In the genomic region with DNA sequence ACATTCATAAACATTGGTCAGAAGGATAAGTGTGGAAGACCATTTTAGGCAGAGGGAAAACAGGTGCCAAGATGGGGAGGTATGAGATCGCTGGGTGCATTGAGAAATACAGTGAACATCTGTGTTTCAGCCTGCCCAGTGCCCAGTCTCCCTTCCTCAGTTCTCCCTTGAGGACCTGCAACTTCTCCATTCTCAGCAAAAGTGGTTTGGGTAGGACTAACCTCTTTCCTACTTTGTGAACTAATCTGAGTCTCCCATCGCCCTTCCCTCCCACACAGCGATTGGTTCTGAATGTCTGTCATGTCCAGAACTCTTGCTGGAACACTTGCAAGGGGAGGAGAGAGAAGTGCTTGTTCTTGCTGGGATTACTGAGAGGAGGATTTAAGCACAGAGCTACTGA, we compare ENCODE assay signal across 19 cellular contexts. TPM values are rescaled to one million over a fixed set of nuclear protein-coding genes. Genes with fewer than 3 reads are reported as not detected.
A peak's percentile ranks its signal among the peaks of the same experiment; 100 is the strongest.
DNase-seq lines count a peak whose midpoint lies in the region; ATAC-seq, FAIRE-seq and TF ChIP-seq lines count a peak whose summit lies in the region.
"Had no signal": no experiment of that assay in that cellular context is flagged by ENCODE, and none has a peak within 500 bp of the region (broad histone marks: within the 10 kb centered on the region; RNA-seq: fewer than 3 reads in every experiment).

No MANE protein-coding gene starts in this region.

- H3K4me1 ChIP-seq in HepG2 (ENCODE audit: insufficient read depth, low read length): peaks cover 31% of the 10 kb centered on the region
- peaks cover 0 to 22% (median 10%) of the 10 kb centered on the region in 4 donors for H3K4me1 ChIP-seq in right lobe of liver
- peaks cover 7% of the 10 kb centered on the region for H3K4me1 ChIP-seq in PC-3 (ENCODE audit: insufficient read depth, low read length)
- H3K4me1 ChIP-seq in upper lobe of right lung: peaks cover 6% of the 10 kb centered on the region
- H3K4me1 ChIP-seq in psoas muscle: peaks cover 20% of the 10 kb centered on the region
- peaks cover 16% of the 10 kb centered on the region for H3K4me1 ChIP-seq in prostate gland (replicated peaks)

- no peak overlapping the region for H3K4me2 ChIP-seq in HepG2 (ENCODE audit: low read depth, low read length)
- no peak overlapping the region for H3K4me2 ChIP-seq in PC-3 (ENCODE audit: low read length)

- no peak for TF ChIP-seq CTCF in HepG2 (CRISPR knock-in tag; IDR thresholded peaks at IDR 0.05)
- TF ChIP-seq CTCF in right lobe of liver (IDR thresholded peaks at IDR 0.05): no peak
- TF ChIP-seq CTCF in PC-3 (conservative IDR thresholded peaks at IDR 0.05; ENCODE audit: low read depth, low read length): no peak
- TF ChIP-seq CTCF in fibroblast of mammary gland (conservative IDR thresholded peaks at IDR 0.05; ENCODE audit: control insufficient read depth, insufficient read depth, low read depth, low read length): no peak
- no peak for TF ChIP-seq CTCF in upper lobe of right lung (IDR thresholded peaks at IDR 0.05)
- no peak for TF ChIP-seq CTCF in psoas muscle (IDR thresholded peaks at IDR 0.05)
- no peak for TF ChIP-seq CTCF in prostate gland (IDR thresholded peaks at IDR 0.05)

- FAIRE-seq in HepG2 (lab: Jason Lieb, UNC): no peak
- FAIRE-seq: GM18507 had no signal

- DNase-seq in HepG2 (ENCODE audit: low spot score): no peak
- no peak for DNase-seq in right lobe of liver
- no peak for DNase-seq in PC-3
- peak; percentile 34 for DNase-seq in fibroblast of mammary gland (ENCODE audit: low read depth)
- DNase-seq in upper lobe of right lung: no peak
- no peak for DNase-seq in psoas muscle
- no peak for DNase-seq in NCI-H345 treated with DMSO at 0.1 percent for 48 hours (lab: John Stamatoyannopoulos, UW; ENCODE audit: unreplicated experiment)
- no peak for DNase-seq in prostate gland (ENCODE audit: low spot score)
- DNase-seq: activated CD4-positive, alpha-beta T cell treated with anti-CD3 and anti-CD28 coated beads for 36 hours; endodermal cell; left ventricle myocardium superior; natural killer cell; NCI-H1092 treated with DMSO at 0.1 percent for 48 hours; stimulated activated CD4-positive, alpha-beta T cell treated with anti-CD3 and anti-CD28 coated beads, Interleukin-4, amount 100 ng/mL, for 1 hour; transverse colon had no signal

- H2AFZ ChIP-seq in HepG2 (ENCODE audit: low read length) (peak overlapping the region; percentile 33), PC-3 (ENCODE audit: low read length) (0 out of 2 replicates have a peak overlapping the region, but pooled peaks have one; percentile 14)

- no peaks in the 10 kb centered on the region for H3K36me3 ChIP-seq in HepG2 (replicated peaks in 1 of 2; ENCODE audit: control insufficient read depth in 1 of 2, insufficient read depth in 2 of 2, low read length in 2 of 2)
- H3K36me3 ChIP-seq in right lobe of liver: no peaks in the 10 kb centered on the region
- no peaks in the 10 kb centered on the region for H3K36me3 ChIP-seq in PC-3 (ENCODE audit: low read depth, low read length)
- H3K36me3 ChIP-seq in upper lobe of right lung: no peaks in the 10 kb centered on the region
- H3K36me3 ChIP-seq in psoas muscle (ENCODE audit: insufficient read depth in 1 of 2, low read depth in 1 of 2): no peaks in the 10 kb centered on the region
- H3K36me3 ChIP-seq in prostate gland: no peaks in the 10 kb centered on the region
- H3K36me3 ChIP-seq: gastrocnemius medialis, transverse colon had no signal

- H3K9me2 ChIP-seq in PC-3 (replicated peaks; ENCODE audit: low read length): no peaks in the 10 kb centered on the region

- 69% methylated on average over 3 of the region's 3 CpGs for WGBS in HepG2 (ENCODE audit: low lambda C conversion rate)
- 71% methylated on average over 3 of the region's 3 CpGs for WGBS in right lobe of liver (ENCODE audit: insufficient coverage, low coverage, low lambda C conversion rate, missing lambda C conversion rate)
- WGBS in psoas muscle, 3 donors: 69 to 73% (median 73%) methylated on average over 3 of the region's 3 CpGs
- WGBS in prostate gland: 75% methylated on average over 3 of the region's 3 CpGs

- intact Hi-C loops in HepG2 (cut with micrococcal nuclease; ENCODE audit: unreplicated experiment) (no loop called here), right lobe of liver (cut with DNase I) (no loop called here), PC-3 (cut with micrococcal nuclease) (no loop called here), upper lobe of right lung (cut with DNase I) (no loop called here), psoas muscle (cut with DNase I) (no loop called here), prostate gland (cut with DNase I) (no loop called here)

- POLR2A ChIA-PET in HepG2 (lab: Yijun Ruan, JAX): interaction anchor here (1.0 to 7.5 kb wide), 2 partner anchors 8 to 15 kb away, joined by 3 to 484 read pairs; a partner anchor contains a TSS
- POLR2A ChIA-PET in PC-3 (lab: Charles Lee; ENCODE audit: unreplicated experiment): no interaction called here

- TF ChIP-seq POLR2A in HepG2 (IDR thresholded peaks at IDR 0.05; ENCODE audit: insufficient read depth in 1 of 2, low read depth in 2 of 2, low read length in 2 of 2) (no peak), right lobe of liver (IDR thresholded peaks at IDR 0.05) (no peak), prostate gland (IDR thresholded peaks at IDR 0.05) (no peak)

- no peak for ATAC-seq in HepG2
- no peak for ATAC-seq in right lobe of liver
- ATAC-seq in PC-3: no peak
- peak; percentile 52 for ATAC-seq in upper lobe of right lung
- no peak for ATAC-seq in psoas muscle
- ATAC-seq: activated CD4-positive, alpha-beta T cell treated with anti-CD3 and anti-CD28 coated beads for 36 hours; gastrocnemius medialis; left ventricle myocardium superior; natural killer cell; sciatic nerve; SK-N-SH treated with all-trans-retinoic acid at 6 μM for 48 hours had no signal

- TF ChIP-seq EP300 in HepG2 (IDR thresholded peaks at IDR 0.05; ENCODE audit: low read depth in 2 of 2, low read length in 2 of 2): no peak
- no peak for TF ChIP-seq EP300 in HepG2 (CRISPR knock-in tag; IDR thresholded peaks at IDR 0.05; ENCODE audit: borderline replicate concordance)

- H3K9ac ChIP-seq in HepG2 (ENCODE audit: insufficient read depth, low read depth, low read length) (no peak overlapping the region), PC-3 (ENCODE audit: low read length) (no peak overlapping the region)

- H3K4me3 ChIP-seq in HepG2 (replicated peaks in 1 of 3; ENCODE audit: insufficient read depth in 1 of 3, low read depth in 2 of 3, low read length in 3 of 3): no peak overlapping the region
- H3K4me3 ChIP-seq in right lobe of liver: no peak overlapping the region
- no peak overlapping the region for H3K4me3 ChIP-seq in PC-3 (ENCODE audit: low read length)
- H3K4me3 ChIP-seq in fibroblast of mammary gland (ENCODE audit: control insufficient read depth, low read depth, low read length): no peak overlapping the region
- no peak overlapping the region for H3K4me3 ChIP-seq in upper lobe of right lung
- H3K4me3 ChIP-seq in psoas muscle: no peak overlapping the region
- no peak overlapping the region for H3K4me3 ChIP-seq in prostate gland
- H3K4me3 ChIP-seq: gastrocnemius medialis, transverse colon had no signal

- TF ChIP-seq RAD21 in HepG2 (CRISPR knock-in tag; IDR thresholded peaks at IDR 0.05): no peak

- CTCF ChIA-PET in HepG2 (lab: Yijun Ruan, JAX; ENCODE audit: low intra/inter-chr PET ratio, low total read pairs): no interaction called here
- CTCF ChIA-PET in PC-3 (lab: Charles Lee): no interaction called here

- in situ Hi-C loops in HepG2 (cut with HindIII; ENCODE audit: extremely low pct_ligation_motif_present, low pct_unique_long_range_greater_than_20kb): no loop called here

- no peaks in the 10 kb centered on the region; a peak in 1 of 5 replicates for H3K27me3 ChIP-seq in HepG2 (ENCODE audit: control insufficient read depth in 1 of 2, insufficient read depth in 2 of 2, low read length in 2 of 2)
- H3K27me3 ChIP-seq in right lobe of liver: no peaks in the 10 kb centered on the region
- H3K27me3 ChIP-seq in PC-3 (ENCODE audit: low read length): no peaks in the 10 kb centered on the region
- no peaks in the 10 kb centered on the region for H3K27me3 ChIP-seq in upper lobe of right lung
- no peaks in the 10 kb centered on the region for H3K27me3 ChIP-seq in psoas muscle (ENCODE audit: insufficient read depth in 3 of 3, low read length in 2 of 3)
- no peaks in the 10 kb centered on the region for H3K27me3 ChIP-seq in prostate gland (replicated peaks; ENCODE audit: insufficient read depth)
- H3K27me3 ChIP-seq: gastrocnemius medialis, transverse colon had no signal

- no peaks in the 10 kb centered on the region for H3F3A ChIP-seq in PC-3 (ENCODE audit: low read length, unreplicated experiment)

- H3K27ac ChIP-seq in HepG2 (ENCODE audit: extremely low read length, insufficient read depth, low read length): no peak overlapping the region
- no peak overlapping the region for H3K27ac ChIP-seq in right lobe of liver
- no peak overlapping the region for H3K27ac ChIP-seq in PC-3 (ENCODE audit: low read length)
- peak overlapping the region; percentile 6 for H3K27ac ChIP-seq in upper lobe of right lung
- no peak overlapping the region for H3K27ac ChIP-seq in psoas muscle
- no peak overlapping the region for H3K27ac ChIP-seq in prostate gland
- H3K27ac ChIP-seq: gastrocnemius medialis, transverse colon had no signal

- H3K79me2 ChIP-seq in HepG2 (ENCODE audit: insufficient read depth, low read length): peaks cover 3% of the 10 kb centered on the region
- H3K79me2 ChIP-seq in PC-3 (ENCODE audit: low read length): peaks cover 7% of the 10 kb centered on the region

- no peaks in the 10 kb centered on the region for H4K20me1 ChIP-seq in HepG2 (ENCODE audit: insufficient read depth, low read length)
- no peaks in the 10 kb centered on the region for H4K20me1 ChIP-seq in PC-3 (ENCODE audit: low read length)

- BruUV-seq in HepG2 (replicated peaks; lab: Mats Ljungman, UMichigan) (no TSS peak), PC-3 (replicated peaks; lab: Mats Ljungman, UMichigan) (no TSS peak)

- H3K9me3 ChIP-seq in HepG2 (ENCODE audit: low read length) (no peaks in the 10 kb centered on the region), right lobe of liver (no peaks in the 10 kb centered on the region), PC-3 (ENCODE audit: low read length) (no peaks in the 10 kb centered on the region), upper lobe of right lung (no peaks in the 10 kb centered on the region), psoas muscle (no peaks in the 10 kb centered on the region), prostate gland (no peaks in the 10 kb centered on the region)
- H3K9me3 ChIP-seq: gastrocnemius medialis, transverse colon had no signal

RNA-seq across cellular contexts. Expression of a gene that starts 10.9 kb away (rescaled TPM):
- 23.5 and 151 TPM in 2 replicates for total RNA-seq in HepG2 (2016; rRNA removed; fragmentation: Illumina TruSeq; extraction: Trizol)
- 18.9 and 19.9 TPM in 2 replicates for total RNA-seq in HepG2 (2016; cell fraction: cytosol; rRNA removed; fragmentation: Illumina TruSeq; extraction: Trizol; ENCODE audit: low read depth)
- 22.0 and 151 TPM in 2 replicates for total RNA-seq in HepG2 (2016; cell fraction: insoluble cytoplasmic fraction; rRNA removed; fragmentation: Illumina TruSeq; extraction: Trizol)
- 19.5 and 22.9 TPM in 2 replicates for total RNA-seq in HepG2 (2016; cell fraction: membrane; rRNA removed; fragmentation: Illumina TruSeq; extraction: Trizol)
- total RNA-seq in HepG2 (2016; cell fraction: nucleus; rRNA removed; fragmentation: Illumina TruSeq; extraction: Trizol): 552 TPM in 2 replicates
- 303 and 309 TPM in 2 replicates for polyA plus RNA-seq in HepG2 (2011; rRNA removed)
- polyA plus RNA-seq in HepG2 (2011; cell fraction: cytosol; rRNA removed): 35.9 and 39.3 TPM in 2 replicates
- polyA plus RNA-seq in HepG2 (2011; cell fraction: nucleus; rRNA removed): 1,033 and 1,155 TPM in 2 replicates
- polyA plus RNA-seq in HepG2 (2012): 118 and 121 TPM in 2 replicates
- polyA plus RNA-seq in HepG2 (2016; cell fraction: cytosol; fragmentation: Illumina TruSeq; extraction: Trizol; ENCODE audit: low read depth): 4.9 and 6.1 TPM in 2 replicates
- polyA plus RNA-seq in HepG2 (2016; cell fraction: insoluble cytoplasmic fraction; fragmentation: Illumina TruSeq; extraction: Trizol; ENCODE audit: low read depth): 26.1 and 28.4 TPM in 2 replicates
- polyA plus RNA-seq in HepG2 (2016; cell fraction: membrane; fragmentation: Illumina TruSeq; extraction: Trizol; ENCODE audit: low read depth): 6.6 and 9.0 TPM in 2 replicates
- polyA plus RNA-seq in HepG2 (2016; cell fraction: nucleus; fragmentation: Illumina TruSeq; extraction: Trizol; ENCODE audit: insufficient read depth, low read depth): 607 and 612 TPM in 2 replicates
- polyA minus RNA-seq in HepG2 (2011; rRNA and poly(A)+ RNA removed; ENCODE audit: low replicate concordance): 138 and 193 TPM in 2 replicates
- polyA minus RNA-seq in HepG2 (2011; cell fraction: cytosol; rRNA and poly(A)+ RNA removed): 30.6 and 49.5 TPM in 2 replicates
- 1,410 and 1,557 TPM in 2 replicates for polyA minus RNA-seq in HepG2 (2011; cell fraction: nucleus; rRNA and poly(A)+ RNA removed)
- total RNA-seq in right lobe of liver: 100 to 1,000 TPM in 2 of 6 experiments, 10 to 100 TPM in 4; 34.0 to 153 (median 78.5) TPM
- 172 and 231 TPM in 2 replicates for total RNA-seq in PC-3 (2014; rRNA removed)
- 140 TPM for total RNA-seq in upper lobe of right lung
- 10 to 100 TPM; 21.8 to 55.5 (median 42.9) TPM for total RNA-seq in psoas muscle
- polyA plus RNA-seq in psoas muscle: 10 to 100 TPM; 27.4 to 34.5 (median 29.2) TPM
- 100 to 1,000 TPM in 1 of 2 donors, 10 to 100 TPM in 1; 94.5 to 157 TPM for total RNA-seq in prostate gland
